Comparison of ENCODE assay signal across 15 cellular contexts in genomic region chr12:10128687-10129086, GRCh38. TPM values are rescaled to one million over a fixed set of nuclear protein-coding genes. Genes with fewer than 3 reads are reported as not detected.
DNase-seq lines count a peak whose midpoint lies in the region; ATAC-seq and TF ChIP-seq lines count a peak whose summit lies in the region.
"Had no signal": no experiment of that assay in that cellular context is flagged by ENCODE, and none has a peak within 500 bp of the region (broad histone marks: within the 10 kb centered on the region; RNA-seq: fewer than 3 reads in every experiment).

No MANE protein-coding gene starts in this region.

- no peaks in the 10 kb centered on the region for H3K79me2 ChIP-seq in hepatocyte

- no peaks in the 10 kb centered on the region for H3K4me1 ChIP-seq in hepatocyte (ENCODE audit: insufficient read depth)

- no peak overlapping the region for H3K4me3 ChIP-seq in hepatocyte

- H2AFZ ChIP-seq in hepatocyte, result no peak overlapping the region

- H4K20me1 ChIP-seq in hepatocyte (ENCODE audit: insufficient read depth, poor library complexity, severe bottlenecking), result no peaks in the 10 kb centered on the region

- no peak overlapping the region for H3K27ac Mint-ChIP-seq in stimulated activated naive B cell treated with anti-CD40 and anti-IgM and Interleukin-4, amounts not matched to agents 10 μg/mL and 1 μg/mL and 100 μg/mL, for 72 hours
- no peak overlapping the region for H3K27ac Mint-ChIP-seq in activated T-helper 2 cell treated with anti-CD3 and anti-CD28 coated beads, Interferon-gamma antibody, Interleukin-2, Interleukin-4, amounts not matched to agents 10 μg/mL and 5 μg/mL and 100 μg/mL, durations not matched to agents 14 hours and 24 hours and 36 hours
- H3K27ac Mint-ChIP-seq in endothelial cell (ENCODE audit: unreplicated experiment), result no peak overlapping the region
- H3K27ac Mint-ChIP-seq: brain; stimulated activated naive CD8-positive, alpha-beta T cell treated with anti-CD3 and anti-CD28 coated beads, Interleukin-15, Interleukin-2, amounts not matched to agents 100 ng/mL and 50 ng/mL, for 24 hours had no signal

- H3K27me3 Mint-ChIP-seq in stimulated activated naive B cell treated with anti-CD40 and anti-IgM and Interleukin-4, amounts not matched to agents 10 μg/mL and 1 μg/mL and 100 μg/mL, for 72 hours, result peaks cover 43 to 49% of the 10 kb centered on the region in 2 donors
- peaks cover 33% of the 10 kb centered on the region for H3K27me3 Mint-ChIP-seq in activated T-helper 2 cell treated with anti-CD3 and anti-CD28 coated beads, Interferon-gamma antibody, Interleukin-2, Interleukin-4, amounts not matched to agents 10 μg/mL and 5 μg/mL and 100 μg/mL, durations not matched to agents 14 hours and 24 hours and 36 hours (ENCODE audit: low read depth)
- H3K27me3 Mint-ChIP-seq in endothelial cell (ENCODE audit: unreplicated experiment), result no peaks in the 10 kb centered on the region
- H3K27me3 Mint-ChIP-seq: brain had no signal

- H3K4me3 Mint-ChIP-seq in stimulated activated naive B cell treated with anti-CD40 and anti-IgM and Interleukin-4, amounts not matched to agents 10 μg/mL and 1 μg/mL and 100 μg/mL, for 72 hours, result no peak overlapping the region
- H3K4me3 Mint-ChIP-seq in activated T-helper 2 cell treated with anti-CD3 and anti-CD28 coated beads, Interferon-gamma antibody, Interleukin-2, Interleukin-4, amounts not matched to agents 10 μg/mL and 5 μg/mL and 100 μg/mL, durations not matched to agents 14 hours and 24 hours and 36 hours (ENCODE audit: low read depth), result no peak overlapping the region
- H3K4me3 Mint-ChIP-seq in endothelial cell (ENCODE audit: unreplicated experiment), result no peak overlapping the region
- H3K4me3 Mint-ChIP-seq: brain; stimulated activated naive CD8-positive, alpha-beta T cell treated with anti-CD3 and anti-CD28 coated beads, Interleukin-15, Interleukin-2, amounts not matched to agents 100 ng/mL and 50 ng/mL, for 24 hours had no signal

- H3K9me2 ChIP-seq in hepatocyte (replicated peaks; ENCODE audit: insufficient read depth), result no peaks in the 10 kb centered on the region

- intact Hi-C loops in left ventricle myocardium superior (cut with micrococcal nuclease), result no loop called here
- intact Hi-C loops in activated T-helper 2 cell treated with anti-CD3 and anti-CD28 coated beads, Interferon-gamma antibody, Interleukin-2, Interleukin-4, amounts not matched to agents 10 μg/mL and 5 μg/mL and 100 μg/mL, durations not matched to agents 14 hours and 24 hours and 36 hours (cut with micrococcal nuclease), result no loop called here

- no peak overlapping the region for H3K4me2 ChIP-seq in hepatocyte

- H3K4me1 Mint-ChIP-seq in stimulated activated naive B cell treated with anti-CD40 and anti-IgM and Interleukin-4, amounts not matched to agents 10 μg/mL and 1 μg/mL and 100 μg/mL, for 72 hours, result peaks cover 16 to 31% of the 10 kb centered on the region in 2 donors
- H3K4me1 Mint-ChIP-seq in activated T-helper 2 cell treated with anti-CD3 and anti-CD28 coated beads, Interferon-gamma antibody, Interleukin-2, Interleukin-4, amounts not matched to agents 10 μg/mL and 5 μg/mL and 100 μg/mL, durations not matched to agents 14 hours and 24 hours and 36 hours (ENCODE audit: low read depth), result peaks cover 15% of the 10 kb centered on the region
- H3K4me1 Mint-ChIP-seq in endothelial cell (ENCODE audit: unreplicated experiment), result peaks cover 24% of the 10 kb centered on the region
- H3K4me1 Mint-ChIP-seq: brain had no signal

- WGBS in hepatocyte (ENCODE audit: low lambda C conversion rate, missing lambda C conversion rate), result 83% methylated on average over 5 of the region's 5 CpGs

- H3K27ac ChIP-seq in hepatocyte, result no peak overlapping the region

- no peaks in the 10 kb centered on the region for H3K9me3 ChIP-seq in hepatocyte (ENCODE audit: low read depth)

- ATAC-seq in left ventricle myocardium superior, result peak; percentile 64
- ATAC-seq in stimulated activated naive B cell treated with anti-CD40 and anti-IgM and Interleukin-4, amounts not matched to agents 10 μg/mL and 1 μg/mL and 100 μg/mL, for 72 hours (replicated peaks), result peak; percentile 56 to 57

- no peaks in the 10 kb centered on the region for H3K36me3 ChIP-seq in hepatocyte (replicated peaks; ENCODE audit: insufficient read depth, low read depth)

- H3K9me3 Mint-ChIP-seq in stimulated activated naive B cell treated with anti-CD40 and anti-IgM and Interleukin-4, amounts not matched to agents 10 μg/mL and 1 μg/mL and 100 μg/mL, for 72 hours, result no peaks in the 10 kb centered on the region
- H3K9me3 Mint-ChIP-seq in activated T-helper 2 cell treated with anti-CD3 and anti-CD28 coated beads, Interferon-gamma antibody, Interleukin-2, Interleukin-4, amounts not matched to agents 10 μg/mL and 5 μg/mL and 100 μg/mL, durations not matched to agents 14 hours and 24 hours and 36 hours, result no peaks in the 10 kb centered on the region
- H3K9me3 Mint-ChIP-seq in endothelial cell (ENCODE audit: unreplicated experiment), result no peaks in the 10 kb centered on the region
- H3K9me3 Mint-ChIP-seq: brain; stimulated activated naive CD8-positive, alpha-beta T cell treated with anti-CD3 and anti-CD28 coated beads, Interleukin-15, Interleukin-2, amounts not matched to agents 100 ng/mL and 50 ng/mL, for 24 hours had no signal

- TF ChIP-seq CTCF in hepatocyte (IDR thresholded peaks at IDR 0.05; ENCODE audit: poor library complexity), result no peak
- no peak for TF ChIP-seq CTCF in endothelial cell (IDR thresholded peaks at IDR 0.05; ENCODE audit: unreplicated experiment)

- no peaks in the 10 kb centered on the region for H3K27me3 ChIP-seq in hepatocyte

- DNase-seq in Kasumi-1 (lab: John Stamatoyannopoulos, UW) (peak; percentile 66 to 73), UCSD-AML1 (lab: John Stamatoyannopoulos, UW; ENCODE audit: unreplicated experiment) (peak; percentile 22), left ventricle myocardium superior (no peak), T1000 (lab: John Stamatoyannopoulos, UW) (no peak), hepatocyte (ENCODE audit: low spot score) (no peak), endothelial cell (ENCODE audit: low spot score) (no peak)
- no peak for DNase-seq in stimulated activated naive B cell treated with anti-CD40 and anti-IgM and Interleukin-4, amounts not matched to agents 10 μg/mL and 1 μg/mL and 100 μg/mL, for 72 hours
- no peak for DNase-seq in activated T-helper 2 cell treated with anti-CD3 and anti-CD28 coated beads, Interferon-gamma antibody, Interleukin-2, Interleukin-4, amounts not matched to agents 10 μg/mL and 5 μg/mL and 100 μg/mL, durations not matched to agents 14 hours and 24 hours and 36 hours (ENCODE audit: low spot score)
- DNase-seq: activated CD4-positive, alpha-beta T cell treated with anti-CD3 and anti-CD28 coated beads, Interleukin-2, amount 50 U/mL, for 4 hours; activated effector memory CD4-positive, alpha-beta T cell treated with Interleukin-2 at 50 U/mL for 16 hours; NCI-H1930; retina had no signal

- no peaks in the 10 kb centered on the region for H3K36me3 Mint-ChIP-seq in stimulated activated naive B cell treated with anti-CD40 and anti-IgM and Interleukin-4, amounts not matched to agents 10 μg/mL and 1 μg/mL and 100 μg/mL, for 72 hours
- no peaks in the 10 kb centered on the region for H3K36me3 Mint-ChIP-seq in activated T-helper 2 cell treated with anti-CD3 and anti-CD28 coated beads, Interferon-gamma antibody, Interleukin-2, Interleukin-4, amounts not matched to agents 10 μg/mL and 5 μg/mL and 100 μg/mL, durations not matched to agents 14 hours and 24 hours and 36 hours (ENCODE audit: low read depth)
- no peaks in the 10 kb centered on the region for H3K36me3 Mint-ChIP-seq in endothelial cell (ENCODE audit: low read depth, unreplicated experiment)
- H3K36me3 Mint-ChIP-seq: brain had no signal

RNA-seq across cellular contexts. Expression of gene CLEC7A, which starts 1.3 kb away (rescaled TPM):
- total RNA-seq in left ventricle myocardium superior, result 2.8 TPM
- not detected in 2 replicates for total RNA-seq in activated T-helper 2 cell treated with anti-CD3 and anti-CD28 coated beads, Interferon-gamma antibody, Interleukin-2, Interleukin-4, amounts not matched to agents 10 μg/mL and 5 μg/mL and 100 μg/mL, durations not matched to agents 14 hours and 24 hours and 36 hours
- total RNA-seq in hepatocyte, result 1.1 and 2.3 TPM in 2 replicates
- 1.3 and 2.3 TPM in 2 replicates for polyA plus RNA-seq in hepatocyte
- total RNA-seq in endothelial cell (ENCODE audit: unreplicated experiment), result not detected

RNA-seq across cellular contexts. Expression of gene CLEC1A, which starts 29.9 kb away (rescaled TPM):
- 4.4 TPM for total RNA-seq in left ventricle myocardium superior
- total RNA-seq in activated T-helper 2 cell treated with anti-CD3 and anti-CD28 coated beads, Interferon-gamma antibody, Interleukin-2, Interleukin-4, amounts not matched to agents 10 μg/mL and 5 μg/mL and 100 μg/mL, durations not matched to agents 14 hours and 24 hours and 36 hours, result not detected in 2 replicates
- total RNA-seq in hepatocyte, result 3.0 and 6.4 TPM in 2 replicates
- polyA plus RNA-seq in hepatocyte, result 3.6 and 4.2 TPM in 2 replicates
- 29.3 TPM for total RNA-seq in endothelial cell (ENCODE audit: unreplicated experiment)
- total RNA-seq: T-helper 1 cell treated with Interleukin-12 subunit alpha and Interleukin-12 subunit beta and Interleukin-4 antibody, amounts not matched to agents 30 ng/mL and 1 ng/mL, for 36 hours had no signal

RNA-seq across cellular contexts. Expression of gene OLR1, which starts 43.2 kb away (rescaled TPM):
- total RNA-seq in left ventricle myocardium superior (0.64 TPM), hepatocyte (7.3 and 15.1 TPM in 2 replicates), endothelial cell (ENCODE audit: unreplicated experiment) (not detected)
- total RNA-seq in activated T-helper 2 cell treated with anti-CD3 and anti-CD28 coated beads, Interferon-gamma antibody, Interleukin-2, Interleukin-4, amounts not matched to agents 10 μg/mL and 5 μg/mL and 100 μg/mL, durations not matched to agents 14 hours and 24 hours and 36 hours, result not detected in 2 replicates
- polyA plus RNA-seq in hepatocyte, result 6.4 and 20.8 TPM in 2 replicates
- total RNA-seq: T-helper 1 cell treated with Interleukin-12 subunit alpha and Interleukin-12 subunit beta and Interleukin-4 antibody, amounts not matched to agents 30 ng/mL and 1 ng/mL, for 36 hours had no signal

RNA-seq across cellular contexts. Expression of gene TMEM52B, which starts 50.1 kb away (rescaled TPM):
- total RNA-seq in left ventricle myocardium superior (not detected), hepatocyte (0.03 TPM in 1 of 2 replicates, not detected in the other), endothelial cell (ENCODE audit: unreplicated experiment) (not detected)
- not detected in 2 replicates for total RNA-seq in activated T-helper 2 cell treated with anti-CD3 and anti-CD28 coated beads, Interferon-gamma antibody, Interleukin-2, Interleukin-4, amounts not matched to agents 10 μg/mL and 5 μg/mL and 100 μg/mL, durations not matched to agents 14 hours and 24 hours and 36 hours
- polyA plus RNA-seq in hepatocyte, result 1.0 and 1.8 TPM in 2 replicates
- total RNA-seq: T-helper 1 cell treated with Interleukin-12 subunit alpha and Interleukin-12 subunit beta and Interleukin-4 antibody, amounts not matched to agents 30 ng/mL and 1 ng/mL, for 36 hours had no signal

Comparison
In these comparisons a context has a peak if more than half of its experiments do, and no peak if none do; other contexts are left out.
1. DNase-seq: peak in Kasumi-1 (2 of 2) and UCSD-AML1 (single experiment); none in left ventricle myocardium superior (single experiment), stimulated activated naive B cell treated with anti-CD40 and anti-IgM and Interleukin-4, amounts not matched to agents 10 μg/mL and 1 μg/mL and 100 μg/mL, for 72 hours (single experiment), activated T-helper 2 cell treated with anti-CD3 and anti-CD28 coated beads, Interferon-gamma antibody, Interleukin-2, Interleukin-4, amounts not matched to agents 10 μg/mL and 5 μg/mL and 100 μg/mL, durations not matched to agents 14 hours and 24 hours and 36 hours (single experiment), T1000 (single experiment), hepatocyte (single experiment) and endothelial cell (single experiment).